In the genomic region with DNA sequence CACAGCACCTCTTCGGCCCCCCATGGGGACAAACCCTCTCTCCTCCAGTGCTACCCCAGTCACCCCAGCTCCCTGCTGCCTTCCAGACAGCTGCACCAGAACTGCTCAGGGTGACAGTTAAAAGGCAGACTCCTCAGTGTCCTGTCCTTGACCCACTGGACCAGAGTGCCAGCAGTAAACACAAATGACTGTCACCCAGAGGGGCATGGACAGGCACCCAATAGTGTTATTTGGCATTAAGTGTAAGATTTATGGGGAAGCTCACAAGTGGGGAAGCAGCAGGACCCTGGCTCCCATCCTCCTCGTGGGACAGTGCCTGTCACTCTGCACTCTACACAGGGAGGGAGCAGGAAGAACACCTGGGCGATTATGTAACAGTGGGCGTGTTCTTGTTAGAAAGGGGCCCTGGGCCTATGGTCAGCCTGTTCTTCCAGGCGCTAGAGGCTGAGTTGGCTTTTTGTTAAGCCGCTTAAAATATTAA, we compare ENCODE assay signal across 9 cellular contexts. TPM values are rescaled to one million over a fixed set of nuclear protein-coding genes. Genes with fewer than 3 reads are reported as not detected.
A peak's percentile ranks its signal among the peaks of the same experiment; 100 is the strongest.
DNase-seq lines count a peak whose midpoint lies in the region; ATAC-seq and TF ChIP-seq lines count a peak whose summit lies in the region.
"Had no signal": no experiment of that assay in that cellular context is flagged by ENCODE, and none has a peak within 500 bp of the region (broad histone marks: within the 10 kb centered on the region; RNA-seq: fewer than 3 reads in every experiment).

No MANE protein-coding gene starts in this region.

- TF ChIP-seq POLR2A in Peyer's patch (IDR thresholded peaks at IDR 0.05): peak in 1 of 2 donors; percentile 35

- ATAC-seq in esophagus mucosa (peak; percentile 14), HG03045 (IDR thresholded peaks at IDR 0.05; ENCODE audit: unreplicated experiment) (no peak)
- ATAC-seq in stimulated activated effector memory CD8-positive, alpha-beta T cell treated with anti-CD3 and anti-CD28 coated beads, Interleukin-12 subunit alpha, Interleukin-12 subunit beta, amount 100 ng/mL, for 72 hours: no peak

- H3K27ac ChIP-seq in Peyer's patch: peak overlapping the region; percentile 59 to 91 (median 82)

- DNase-seq in NCI-H345 (lab: John Stamatoyannopoulos, UW) (peak; percentile 12), NCI-H345 treated with DMSO at 0.1 percent for 48 hours (lab: John Stamatoyannopoulos, UW; ENCODE audit: unreplicated experiment) (no peak), Peyer's patch (peak; percentile 56 to 84 (median 58)), NCI-H1048 (lab: John Stamatoyannopoulos, UW) (no peak), cardiac septum (ENCODE audit: low spot score) (no peak)
- DNase-seq in stimulated activated effector memory CD8-positive, alpha-beta T cell treated with anti-CD3 and anti-CD28 coated beads, Interleukin-12 subunit alpha, Interleukin-12 subunit beta, amount 100 ng/mL, for 72 hours (ENCODE audit: low spot score in 2 of 2): no peak
- DNase-seq: C1 segment of cervical spinal cord had no signal

- H3K4me1 Mint-ChIP-seq in stimulated activated effector memory CD8-positive, alpha-beta T cell treated with anti-CD3 and anti-CD28 coated beads, Interleukin-12 subunit alpha, Interleukin-12 subunit beta, amount 100 ng/mL, for 72 hours: peaks cover 93% of the 10 kb centered on the region

- H3K27me3 ChIP-seq in Peyer's patch: no peaks in the 10 kb centered on the region

- no peak for TF ChIP-seq CTCF in Peyer's patch (IDR thresholded peaks at IDR 0.05)

- H3K9me3 Mint-ChIP-seq in stimulated activated effector memory CD8-positive, alpha-beta T cell treated with anti-CD3 and anti-CD28 coated beads, Interleukin-12 subunit alpha, Interleukin-12 subunit beta, amount 100 ng/mL, for 72 hours: no peaks in the 10 kb centered on the region

- H3K4me3 Mint-ChIP-seq in stimulated activated effector memory CD8-positive, alpha-beta T cell treated with anti-CD3 and anti-CD28 coated beads, Interleukin-12 subunit alpha, Interleukin-12 subunit beta, amount 100 ng/mL, for 72 hours: peak overlapping the region; percentile 92

- H3K27ac Mint-ChIP-seq in stimulated activated effector memory CD8-positive, alpha-beta T cell treated with anti-CD3 and anti-CD28 coated beads, Interleukin-12 subunit alpha, Interleukin-12 subunit beta, amount 100 ng/mL, for 72 hours: peak overlapping the region; percentile 100

- peaks cover 23 to 75% (median 48%) of the 10 kb centered on the region in 4 donors for H3K4me1 ChIP-seq in Peyer's patch

- H3K36me3 Mint-ChIP-seq in stimulated activated effector memory CD8-positive, alpha-beta T cell treated with anti-CD3 and anti-CD28 coated beads, Interleukin-12 subunit alpha, Interleukin-12 subunit beta, amount 100 ng/mL, for 72 hours: peaks cover 96% of the 10 kb centered on the region

- intact Hi-C loops in cardiac septum (cut with DNase I): loop anchor here (10.0 kb wide), 1 partner anchor 653 kb away; a partner anchor contains a TSS

- no peaks in the 10 kb centered on the region for H3K9me3 ChIP-seq in Peyer's patch

- peaks cover 0 to 35% (median 0%) of the 10 kb centered on the region in 3 donors for H3K36me3 ChIP-seq in Peyer's patch

- H3K4me3 ChIP-seq in Peyer's patch: no peak overlapping the region

RNA-seq across cellular contexts. Expression of a gene that starts 5.0 kb away (rescaled TPM):
- 100 to 1,000 TPM in 1 of 4 donors, 10 to 100 TPM in 3; 59.4 to 132 (median 93.7) TPM for total RNA-seq in Peyer's patch
- total RNA-seq in esophagus mucosa: 40.7 TPM
- 43.7 TPM for total RNA-seq in cardiac septum

RNA-seq across cellular contexts. Expression of a gene that starts 7.2 kb away (rescaled TPM):
- 100 to 1,000 TPM; 222 to 550 (median 280) TPM for total RNA-seq in Peyer's patch
- total RNA-seq in esophagus mucosa: 375 TPM
- total RNA-seq in cardiac septum: 177 TPM

RNA-seq across cellular contexts. Expression of a gene that starts 25.4 kb away (rescaled TPM):
- total RNA-seq in Peyer's patch: 10 to 100 TPM; 16.5 to 51.0 (median 41.3) TPM
- total RNA-seq in esophagus mucosa: 16.7 TPM
- total RNA-seq in cardiac septum: 19.4 TPM

RNA-seq across cellular contexts. Expression of a gene that starts 43.0 kb away (rescaled TPM):
- total RNA-seq in Peyer's patch: 1 to 10 TPM in 3 of 4 donors, under 1 TPM in 1; 0.95 to 6.6 (median 1.6) TPM
- total RNA-seq in esophagus mucosa: 0.08 TPM
- total RNA-seq in cardiac septum: 0.03 TPM

Comparison
In these comparisons a context has a peak if more than half of its experiments do, and no peak if none do; other contexts are left out.
1. DNase-seq: peak in NCI-H345 (single experiment) and Peyer's patch (3 of 3); none in NCI-H345 treated with DMSO at 0.1 percent for 48 hours (single experiment), stimulated activated effector memory CD8-positive, alpha-beta T cell treated with anti-CD3 and anti-CD28 coated beads, Interleukin-12 subunit alpha, Interleukin-12 subunit beta, amount 100 ng/mL, for 72 hours (0 of 2), NCI-H1048 (single experiment) and cardiac septum (single experiment).